ENCODE assay signal across 15 cellular contexts in the genomic region with DNA sequence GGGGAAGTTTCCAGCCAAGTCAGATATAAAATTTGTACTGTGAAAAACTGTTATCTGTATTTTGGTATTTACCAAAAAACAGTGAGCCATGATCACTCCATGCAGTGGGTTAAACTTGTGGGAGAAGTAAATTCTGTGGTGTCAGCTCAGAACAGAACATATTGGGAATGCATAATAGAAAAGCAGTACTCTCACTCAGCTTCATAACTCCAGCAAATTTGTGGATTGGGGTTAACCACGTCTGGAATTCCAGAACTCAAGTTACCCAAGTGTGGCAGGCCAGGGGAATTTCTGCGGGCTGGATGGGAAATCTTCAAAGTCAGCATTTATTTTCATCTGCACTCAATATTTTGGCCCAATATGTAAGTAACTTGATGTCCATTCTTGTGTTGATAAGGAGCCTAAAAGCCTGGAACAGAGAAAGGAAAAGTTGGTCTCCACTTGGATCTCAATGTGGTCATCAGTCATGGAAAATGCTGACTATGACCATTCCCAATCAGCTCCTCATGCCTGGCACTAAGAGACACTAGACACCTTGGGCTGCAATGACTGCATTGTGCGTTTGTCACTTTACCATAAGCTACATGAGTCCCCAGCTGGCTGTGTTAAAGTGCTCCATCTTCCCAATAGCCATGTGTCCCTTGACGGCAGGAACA. TPM values are rescaled to one million over a fixed set of nuclear protein-coding genes. Genes with fewer than 3 reads are reported as not detected.
DNase-seq lines count a peak whose midpoint lies in the region; ATAC-seq and TF ChIP-seq lines count a peak whose summit lies in the region.
"Had no signal": no experiment of that assay in that cellular context is flagged by ENCODE, and none has a peak within 500 bp of the region (broad histone marks: within the 10 kb centered on the region; RNA-seq: fewer than 3 reads in every experiment).

No MANE protein-coding gene starts in this region.

- no TSS peak for BruUV-seq in mammary epithelial cell (replicated peaks; lab: Mats Ljungman, UMichigan)

- in situ Hi-C loops in mammary epithelial cell (cut with MboI; ENCODE audit: low sequenced_read_pairs in 2 of 2), result no loop called here

- H3K9ac ChIP-seq in mammary epithelial cell (ENCODE audit: insufficient read depth, low read length), result no peak overlapping the region
- H3K9ac ChIP-seq: BLaER1 treated with 17β-estradiol and CSF1 and Interleukin-3, amounts not matched to agents 10 nM and 100 nM had no signal

- H2AFZ ChIP-seq in ACC112 (ENCODE audit: low read length, unreplicated experiment) (no peak overlapping the region), mammary epithelial cell (ENCODE audit: low read depth, low read length) (no peak overlapping the region)

- intact Hi-C loops in mammary epithelial cell (cut with micrococcal nuclease), result no loop called here

- DNase-seq in HT1080 (ENCODE audit: low read depth) (peak; percentile 20), mammary epithelial cell (peak; percentile 32), myocyte (ENCODE audit: low read depth) (peak; percentile 96), GDM1 (lab: John Stamatoyannopoulos, UW) (no peak), 8988T (no peak)
- DNase-seq: activated naive CD8-positive, alpha-beta T cell treated with anti-CD3 and anti-CD28 coated beads, Interleukin-2, amount 50 U/mL, for 24 hours; midbrain; NCI-H526 treated with DMSO at 0.1 percent for 48 hours; thyroid gland had no signal

- no peaks in the 10 kb centered on the region for H3K9me3 ChIP-seq in mammary epithelial cell (replicated peaks; ENCODE audit: insufficient read depth, low read length)
- H3K9me3 ChIP-seq: thyroid gland had no signal

- H3K27me3 ChIP-seq in ACC112 (ENCODE audit: insufficient read depth, low read length) (no peaks in the 10 kb centered on the region), mammary epithelial cell (ENCODE audit: insufficient read depth, low read length) (no peaks in the 10 kb centered on the region)
- H3K27me3 ChIP-seq: BLaER1 treated with 17β-estradiol and CSF1 and Interleukin-3, amounts not matched to agents 10 nM and 100 nM; thyroid gland had no signal

- peaks cover 36% of the 10 kb centered on the region for H3K4me1 ChIP-seq in ACC112 (ENCODE audit: control insufficient read depth, insufficient read depth, low read length, unreplicated experiment)
- H3K4me1 ChIP-seq in mammary epithelial cell (ENCODE audit: insufficient read depth, low read length), result no peaks in the 10 kb centered on the region

- no peak overlapping the region for H3K4me2 ChIP-seq in mammary epithelial cell (ENCODE audit: insufficient read depth, low read depth, low read length)

- TF ChIP-seq CTCF in mammary epithelial cell (conservative IDR thresholded peaks at IDR 0.05 in 1 of 2, IDR thresholded peaks at IDR 0.05 in 1 of 2; ENCODE audit: extremely low read depth in 1 of 2, insufficient read depth in 1 of 2, low read depth in 1 of 2, low read length in 2 of 2), result no peak

- H3K36me3 ChIP-seq in ACC112 (ENCODE audit: insufficient read depth, low read length), result no peaks in the 10 kb centered on the region
- no peaks in the 10 kb centered on the region for H3K36me3 ChIP-seq in mammary epithelial cell (ENCODE audit: insufficient read depth, low read length)
- H3K36me3 ChIP-seq: BLaER1 treated with 17β-estradiol and CSF1 and Interleukin-3, amounts not matched to agents 10 nM and 100 nM; thyroid gland had no signal

- CTCF ChIA-PET in mammary epithelial cell (lab: Charles Lee; ENCODE audit: low non-redundant PET), result no interaction called here

- dilution Hi-C loops in mammary epithelial cell (cut with HindIII; ENCODE audit: low sequenced_read_pairs), result no loop called here

- ATAC-seq in GM19455 (IDR thresholded peaks at IDR 0.05; ENCODE audit: unreplicated experiment) (no peak), GM18907 (IDR thresholded peaks at IDR 0.05; ENCODE audit: unreplicated experiment) (no peak)
- ATAC-seq: activated naive CD8-positive, alpha-beta T cell treated with anti-CD3 and anti-CD28 coated beads, Interleukin-2, amount 50 U/mL, for 24 hours; Right ventricle myocardium inferior had no signal

- 52% methylated on average over 4 of the region's 4 CpGs for WGBS in mammary epithelial cell (ENCODE audit: low coverage, missing lambda C conversion rate)

- H3K27ac ChIP-seq in ACC112 (ENCODE audit: low read depth, low read length), result 0 out of 2 replicates have a peak overlapping the region, but pooled peaks have one; percentile 16
- no peak overlapping the region for H3K27ac ChIP-seq in mammary epithelial cell (ENCODE audit: insufficient read depth, low read depth, low read length)
- H3K27ac ChIP-seq: BLaER1 treated with 17β-estradiol and CSF1 and Interleukin-3, amounts not matched to agents 10 nM and 100 nM; thyroid gland; VCaP had no signal

- H4K20me1 ChIP-seq in mammary epithelial cell (ENCODE audit: insufficient read depth, low read length), result no peaks in the 10 kb centered on the region
- H4K20me1 ChIP-seq: BLaER1 treated with 17β-estradiol and CSF1 and Interleukin-3, amounts not matched to agents 10 nM and 100 nM had no signal

- no peaks in the 10 kb centered on the region for H3K79me2 ChIP-seq in ACC112 (ENCODE audit: control insufficient read depth, insufficient read depth, low read length, unreplicated experiment)
- H3K79me2 ChIP-seq in mammary epithelial cell (ENCODE audit: insufficient read depth, low read length), result no peaks in the 10 kb centered on the region

- H3K4me3 ChIP-seq in ACC112 (ENCODE audit: low read depth, low read length) (no peak overlapping the region), mammary epithelial cell (replicated peaks in 1 of 3; ENCODE audit: insufficient read depth in 1 of 3, low read depth in 2 of 3, low read length in 3 of 3) (no peak overlapping the region)
- H3K4me3 ChIP-seq: BLaER1 treated with 17β-estradiol and CSF1 and Interleukin-3, amounts not matched to agents 10 nM and 100 nM; thyroid gland had no signal

RNA-seq across cellular contexts. Expression of a gene that starts 39.1 kb away (rescaled TPM):
- 19.4 and 23.2 TPM in 2 replicates for total RNA-seq in HT1080 (2014; rRNA removed; shearing (Covaris generic))
- polyA plus RNA-seq in HT1080 (2015; cell fraction: cytosol; rRNA removed), result 20.7 and 30.6 TPM in 2 replicates
- polyA plus RNA-seq in HT1080 (2015; cell fraction: nucleus; rRNA removed), result 16.7 and 19.4 TPM in 2 replicates
- 100 to 1,000 TPM; 109 to 117 TPM for total RNA-seq in mammary epithelial cell
- 37.1 TPM for polyA plus RNA-seq in mammary epithelial cell
- 48.6 TPM for polyA minus RNA-seq in mammary epithelial cell
- 70.3 and 88.1 TPM in 2 replicates for total RNA-seq in myocyte
- 65.8 TPM for polyA plus RNA-seq in myocyte (2012)

Comparison
In these comparisons a context has a peak if more than half of its experiments do, and no peak if none do; other contexts are left out.
1. DNase-seq: peak in HT1080 (single experiment), mammary epithelial cell (single experiment) and myocyte (single experiment); none in GDM1 (single experiment) and 8988T (single experiment).